ENCODE assay signal across 8 cellular contexts in the genomic region with DNA sequence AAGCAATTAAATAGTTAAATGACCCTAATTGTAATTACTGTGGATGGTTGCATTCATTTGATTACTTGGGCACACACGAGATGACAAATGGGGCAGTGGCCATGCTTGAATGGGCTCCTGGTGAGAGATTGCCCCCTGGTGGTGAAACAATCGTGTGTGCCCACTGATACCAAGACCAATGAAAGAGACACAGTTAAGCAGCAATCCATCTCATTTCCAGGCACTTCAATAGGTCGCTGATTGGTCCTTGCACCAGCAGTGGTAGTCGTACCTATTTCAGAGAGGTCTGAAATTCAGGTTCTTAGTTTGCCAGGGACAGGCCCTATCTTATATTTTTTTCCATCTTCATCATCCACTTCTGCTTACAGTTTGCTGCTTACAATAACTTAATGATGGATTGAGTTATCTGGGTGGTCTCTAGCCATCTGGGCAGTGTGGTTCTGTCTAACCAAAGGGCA. TPM values are rescaled to one million over a fixed set of nuclear protein-coding genes. Genes with fewer than 3 reads are reported as not detected.
A peak's percentile ranks its signal among the peaks of the same experiment; 100 is the strongest.
DNase-seq lines count a peak whose midpoint lies in the region; ATAC-seq and TF ChIP-seq lines count a peak whose summit lies in the region.

No MANE protein-coding gene starts in this region.

- intact Hi-C loops in MCF 10A (cut with micrococcal nuclease), result loop anchor here (1.0 to 2.0 kb wide), 4 partner anchors 65 to 419 kb away; a partner anchor contains a TSS

- no peaks in the 10 kb centered on the region for H3K9me3 Mint-ChIP-seq in MCF 10A (ENCODE audit: unreplicated experiment)

- CTCF ChIA-PET in HEK293T (lab: Yijun Ruan, JAX) (no interaction called here), MCF 10A (lab: Yijun Ruan, JAX) (interaction anchor here (0.5 to 6.6 kb wide), 14 partner anchors 9 to 470 kb away, joined by 3 to 80 read pairs (median 3); no protein-coding TSS in a partner anchor)

- DNase-seq in DMS153 (lab: John Stamatoyannopoulos, UW), result peak; percentile 45
- peak; percentile 79 for DNase-seq in HEK293T (ENCODE audit: extremely low spot score)
- peak; percentile 56 for DNase-seq in NCI-H2107 (lab: John Stamatoyannopoulos, UW)
- DNase-seq in MCF 10A (ENCODE audit: unreplicated experiment), result peak; percentile 82
- peak; percentile 79 for DNase-seq in islet precursor cell
- DNase-seq in stimulated activated CD4-positive, alpha-beta T cell treated with anti-CD3 and anti-CD28 coated beads, Interleukin-1b, Interleukin-23, amount 100 ng/mL, for 1 hour (ENCODE audit: low read depth in 2 of 2), result peak; percentile 47

- no peak overlapping the region for H3K4me3 Mint-ChIP-seq in MCF 10A (ENCODE audit: unreplicated experiment)

- ATAC-seq in GM19397 (IDR thresholded peaks at IDR 0.05; ENCODE audit: unreplicated experiment), result no peak

- TF ChIP-seq CTCF in VCaP (conservative IDR thresholded peaks at IDR 0.05), result peak; percentile 95
- TF ChIP-seq CTCF in MCF 10A (IDR thresholded peaks at IDR 0.05; ENCODE audit: unreplicated experiment), result peak; percentile 77

- H3K27me3 Mint-ChIP-seq in MCF 10A (ENCODE audit: insufficient read depth, unreplicated experiment), result no peaks in the 10 kb centered on the region

- BruUV-seq in MCF 10A (replicated peaks; lab: Mats Ljungman, UMichigan), result no TSS peak

- H3K27ac Mint-ChIP-seq in MCF 10A (ENCODE audit: low read depth, unreplicated experiment), result no peak overlapping the region

- H3K4me1 Mint-ChIP-seq in MCF 10A (ENCODE audit: insufficient read depth, unreplicated experiment), result no peaks in the 10 kb centered on the region

- H3K27ac ChIP-seq in VCaP, result peak overlapping the region; percentile 76

- H3K36me3 Mint-ChIP-seq in MCF 10A (ENCODE audit: insufficient read depth, unreplicated experiment), result peaks cover 38% of the 10 kb centered on the region

- POLR2A ChIA-PET in HEK293T (lab: Yijun Ruan, JAX), result interaction anchor here (1.1 kb wide), 1 partner anchor 8 kb away, joined by 4 read pairs; a partner anchor contains a TSS
- POLR2A ChIA-PET in MCF 10A (lab: Yijun Ruan, JAX), result interaction anchor here (1.0 to 3.7 kb wide), 2 partner anchors 63 to 76 kb away, joined by 3 to 16 read pairs; no protein-coding TSS in a partner anchor

TF ChIP-seq in HEK293T, 16 proteins besides CTCF, POLR2A, EP300 and RAD21:
- TF ChIP-seq, protein P1, sequence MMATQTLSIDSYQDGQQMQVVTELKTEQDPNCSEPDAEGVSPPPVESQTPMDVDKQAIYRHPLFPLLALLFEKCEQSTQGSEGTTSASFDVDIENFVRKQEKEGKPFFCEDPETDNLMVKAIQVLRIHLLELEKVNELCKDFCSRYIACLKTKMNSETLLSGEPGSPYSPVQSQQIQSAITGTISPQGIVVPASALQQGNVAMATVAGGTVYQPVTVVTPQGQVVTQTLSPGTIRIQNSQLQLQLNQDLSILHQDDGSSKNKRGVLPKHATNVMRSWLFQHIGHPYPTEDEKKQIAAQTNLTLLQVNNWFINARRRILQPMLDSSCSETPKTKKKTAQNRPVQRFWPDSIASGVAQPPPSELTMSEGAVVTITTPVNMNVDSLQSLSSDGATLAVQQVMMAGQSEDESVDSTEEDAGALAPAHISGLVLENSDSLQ (IDR thresholded peaks at IDR 0.05), result peak; percentile 38; the same call in 1 of the 2 replicates
- TF ChIP-seq FOXK2 (IDR thresholded peaks at IDR 0.05), result no peak

RNA-seq across cellular contexts. Expression of a gene that starts 8.3 kb away (rescaled TPM):
- total RNA-seq in MCF 10A (2022), result 40.3 and 52.4 TPM in 2 replicates
